ENCODE assay signal across 30 cellular contexts in the genomic region with DNA sequence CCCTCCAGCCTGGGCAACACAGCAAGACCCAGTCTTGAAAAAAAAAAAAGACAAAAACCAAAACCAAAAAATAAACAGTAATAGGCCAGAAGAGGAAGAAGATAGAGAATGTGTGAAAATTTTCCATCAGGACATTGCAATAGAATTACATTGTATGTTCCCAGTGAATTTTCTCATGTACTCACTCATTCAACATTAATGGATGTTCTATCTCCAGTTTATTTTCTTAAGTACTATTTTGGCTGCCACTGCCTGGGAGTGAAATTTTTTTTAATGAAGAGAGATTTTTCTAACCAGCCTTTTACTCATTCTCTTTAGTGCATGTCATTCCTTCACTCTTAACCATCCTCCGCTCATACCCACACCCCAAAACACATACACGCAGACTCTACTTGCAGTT.
"Had no signal": no experiment of that assay in that cellular context is flagged by ENCODE, and none has a peak within 500 bp of the region (broad histone marks: within the 10 kb centered on the region; RNA-seq: fewer than 3 reads in every experiment).

No MANE protein-coding gene starts in this region.

- ATAC-seq: heart right ventricle; left cardiac atrium; left lobe of liver; left ventricle myocardium superior; lower lobe of right lung; natural killer cell; pancreas; right cardiac atrium; sciatic nerve; stimulated activated effector memory CD8-positive, alpha-beta T cell treated with anti-CD3 and anti-CD28 coated beads, Interleukin-12 subunit alpha, Interleukin-12 subunit beta, amount 100 ng/mL, for 72 hours; stimulated activated naive CD8-positive, alpha-beta T cell treated with anti-CD3 and anti-CD28 coated beads, Interleukin-15, amount 100 ng/mL, for 72 hours had no signal

- H3K36me3 Mint-ChIP-seq: mesothelial cell of epicardium; naive B cell; natural killer cell; stimulated activated effector memory CD8-positive, alpha-beta T cell treated with anti-CD3 and anti-CD28 coated beads, Interleukin-12 subunit alpha, Interleukin-12 subunit beta, amount 100 ng/mL, for 72 hours; type B pancreatic cell had no signal

- H3K27me3 Mint-ChIP-seq: naive B cell; stimulated activated naive CD8-positive, alpha-beta T cell treated with anti-CD3 and anti-CD28 coated beads, Interleukin-15, amount 100 ng/mL, for 72 hours; type B pancreatic cell had no signal

- H3K36me3 ChIP-seq: heart right ventricle, lower lobe of right lung, pancreas, prostate gland, tibial nerve, uterus had no signal

- H3K4me3 Mint-ChIP-seq: mesothelial cell of epicardium; naive B cell; natural killer cell; stimulated activated effector memory CD8-positive, alpha-beta T cell treated with anti-CD3 and anti-CD28 coated beads, Interleukin-12 subunit alpha, Interleukin-12 subunit beta, amount 100 ng/mL, for 72 hours; stimulated activated naive CD8-positive, alpha-beta T cell treated with anti-CD3 and anti-CD28 coated beads, Interleukin-15, amount 100 ng/mL, for 72 hours; type B pancreatic cell had no signal

- H3K27ac Mint-ChIP-seq: mesothelial cell of epicardium; naive B cell; natural killer cell; stimulated activated effector memory CD8-positive, alpha-beta T cell treated with anti-CD3 and anti-CD28 coated beads, Interleukin-12 subunit alpha, Interleukin-12 subunit beta, amount 100 ng/mL, for 72 hours; stimulated activated naive CD8-positive, alpha-beta T cell treated with anti-CD3 and anti-CD28 coated beads, Interleukin-15, amount 100 ng/mL, for 72 hours; type B pancreatic cell had no signal

- H3K9me3 Mint-ChIP-seq: naive B cell; natural killer cell; stimulated activated effector memory CD8-positive, alpha-beta T cell treated with anti-CD3 and anti-CD28 coated beads, Interleukin-12 subunit alpha, Interleukin-12 subunit beta, amount 100 ng/mL, for 72 hours; stimulated activated naive CD8-positive, alpha-beta T cell treated with anti-CD3 and anti-CD28 coated beads, Interleukin-15, amount 100 ng/mL, for 72 hours; type B pancreatic cell had no signal

- H3K4me2 ChIP-seq: hepatocyte had no signal

- H3K9me3 ChIP-seq: heart right ventricle, lower lobe of right lung, pancreas, prostate gland, tibial nerve, uterus had no signal

- H3K27me3 ChIP-seq: heart right ventricle, hepatocyte, pancreas, tibial nerve, uterus had no signal

- H3K27ac ChIP-seq: heart right ventricle, hepatocyte, lower lobe of right lung, pancreas, prostate gland, skin epidermis, tibial nerve, uterus had no signal

- H3K4me1 Mint-ChIP-seq: naive B cell; natural killer cell; stimulated activated effector memory CD8-positive, alpha-beta T cell treated with anti-CD3 and anti-CD28 coated beads, Interleukin-12 subunit alpha, Interleukin-12 subunit beta, amount 100 ng/mL, for 72 hours; stimulated activated naive CD8-positive, alpha-beta T cell treated with anti-CD3 and anti-CD28 coated beads, Interleukin-15, amount 100 ng/mL, for 72 hours had no signal

- H3K4me1 ChIP-seq: lower lobe of right lung, pancreas, prostate gland, tibial nerve, uterus had no signal

- H3K4me3 ChIP-seq: heart right ventricle, hepatocyte, lower lobe of right lung, pancreas, prostate gland, skin epidermis, tibial nerve, uterus had no signal

- H2AFZ ChIP-seq: hepatocyte had no signal

- DNase-seq: heart right ventricle; kidney glomerular epithelial cell; left cardiac atrium; left ventricle myocardium superior; lower lobe of right lung; mammary epithelial cell; mesendoderm; naive B cell; natural killer cell; pancreas; posterior cingulate gyrus; retina; right cardiac atrium; stimulated activated CD4-positive, alpha-beta T cell treated with anti-CD3 and anti-CD28 coated beads, Interleukin-12 subunit alpha, Interleukin-12 subunit beta, amount 100 ng/mL, for 4 hours; stimulated activated CD4-positive, alpha-beta T cell treated with anti-CD3 and anti-CD28 coated beads, Interleukin-15, amount 100 ng/mL, for 24 hours; stimulated activated CD4-positive, alpha-beta T cell treated with anti-CD3 and anti-CD28 coated beads, Interleukin-2, amount 100 ng/mL, for 24 hours; stimulated activated CD4-positive, alpha-beta T cell treated with anti-CD3 and anti-CD28 coated beads, Interleukin-4, amount 100 ng/mL, for 24 hours; stimulated activated naive CD4-positive, alpha-beta T cell; stimulated activated naive CD8-positive, alpha-beta T cell treated with anti-CD3 and anti-CD28 coated beads, Interleukin-15, amount 100 ng/mL, for 72 hours; substantia nigra; uterus had no signal
